ENCODE assay signal across 8 cellular contexts in genomic region chr17:7213895-7214299, GRCh38. TPM values are rescaled to one million over a fixed set of nuclear protein-coding genes. Genes with fewer than 3 reads are reported as not detected.
DNase-seq lines count a peak whose midpoint lies in the region; ATAC-seq and TF ChIP-seq lines count a peak whose summit lies in the region.

No MANE protein-coding gene starts in this region.

- POLR2A ChIA-PET in naive thymus-derived CD4-positive, alpha-beta T cell (lab: Charles Lee), result interaction anchor here (0.9 to 13.7 kb wide), 6 partner anchors 22 to 370 kb away, joined by 4 to 265 read pairs (median 6); partner anchors contain the start of genes ACAP1, DVL2, GABARAP and MPDU1

- peaks cover 35% of the 10 kb centered on the region for H3K79me2 ChIP-seq in fibroblast of lung (ENCODE audit: control insufficient read depth, insufficient read depth, low read length)

- H3K4me1 Mint-ChIP-seq in naive thymus-derived CD4-positive, alpha-beta T cell, result peaks cover 31 to 63% (median 59%) of the 10 kb centered on the region in 7 donors

- no peaks in the 10 kb centered on the region for H3K9me3 ChIP-seq in fibroblast of lung (ENCODE audit: control insufficient read depth, insufficient read depth, low read depth, low read length)
- H3K9me3 ChIP-seq in naive thymus-derived CD4-positive, alpha-beta T cell (ENCODE audit: control insufficient read depth in 2 of 3, low read length in 3 of 3), result no peaks in the 10 kb centered on the region

- intact Hi-C loops in naive thymus-derived CD4-positive, alpha-beta T cell (cut with micrococcal nuclease), result loop anchor here (1.0 to 10.0 kb wide), 12 partner anchors 9 to 631 kb away; partner anchors contain the start of genes DVL2 (in 2 of the 2), EIF5A (in 2 of the 2), ELP5 (in 2 of the 2) and PHF23 (in 2 of the 2)

- no peaks in the 10 kb centered on the region for H3K36me3 ChIP-seq in fibroblast of lung (ENCODE audit: control insufficient read depth, insufficient read depth, low read length)
- H3K36me3 ChIP-seq in naive thymus-derived CD4-positive, alpha-beta T cell (ENCODE audit: control insufficient read depth in 2 of 3, insufficient read depth in 3 of 3, low read length in 3 of 3), result no peaks in the 10 kb centered on the region

- CTCF ChIA-PET in naive thymus-derived CD4-positive, alpha-beta T cell (lab: Charles Lee), result interaction anchor here (1.0 kb wide), 1 partner anchor 29 kb away, joined by 5 read pairs; the partner anchor contains the start of gene GABARAP

- H3K27ac Mint-ChIP-seq in naive thymus-derived CD4-positive, alpha-beta T cell, result peak overlapping the region; percentile 90 to 100 (median 99)

- no peaks in the 10 kb centered on the region for H3K36me3 Mint-ChIP-seq in naive thymus-derived CD4-positive, alpha-beta T cell

- H4K20me1 ChIP-seq in fibroblast of lung (ENCODE audit: control insufficient read depth, extremely low read depth, insufficient read depth, low read length), result no peaks in the 10 kb centered on the region

- H3K27ac ChIP-seq in fibroblast of lung (ENCODE audit: insufficient read depth, low read length), result peak overlapping the region; percentile 89
- H3K27ac ChIP-seq in naive thymus-derived CD4-positive, alpha-beta T cell (ENCODE audit: low read depth, low read length), result peak overlapping the region; percentile 97

- peaks cover 0 to 16% (median 0%) of the 10 kb centered on the region in 5 donors for H3K27me3 Mint-ChIP-seq in naive thymus-derived CD4-positive, alpha-beta T cell

- no peak overlapping the region for H2AFZ ChIP-seq in fibroblast of lung (ENCODE audit: low read length)

- TF ChIP-seq CTCF in HFF-Myc (IDR thresholded peaks at IDR 0.05; ENCODE audit: low read depth, low read length, missing control alignments), result peak; percentile 57
- TF ChIP-seq CTCF in fibroblast of lung (conservative IDR thresholded peaks at IDR 0.05 in 1 of 2, IDR thresholded peaks at IDR 0.05 in 1 of 2; ENCODE audit: low read depth in 1 of 2, low read length in 2 of 2), result peak; percentile 26 to 53

- H3K9ac ChIP-seq in fibroblast of lung (ENCODE audit: insufficient read depth, low read length), result peak overlapping the region; percentile 72

- peak overlapping the region; percentile 63 for H3K4me3 ChIP-seq in HFF-Myc (replicated peaks; ENCODE audit: low read depth, low read length)
- peak overlapping the region; percentile 33 to 78 (median 56) for H3K4me3 ChIP-seq in fibroblast of lung (replicated peaks in 1 of 4; ENCODE audit: control extremely low read depth in 1 of 4, insufficient read depth in 1 of 4, low read depth in 3 of 4, low read length in 4 of 4)
- H3K4me3 ChIP-seq in naive thymus-derived CD4-positive, alpha-beta T cell (ENCODE audit: low read length), result peak overlapping the region; percentile 61

- peak overlapping the region; percentile 76 for H3K4me2 ChIP-seq in fibroblast of lung (ENCODE audit: extremely low read depth, insufficient read depth, low read length)

- peaks cover 10% of the 10 kb centered on the region for H3K4me1 ChIP-seq in fibroblast of lung (ENCODE audit: control insufficient read depth, extremely low read depth, insufficient read depth, low read length)
- H3K4me1 ChIP-seq in naive thymus-derived CD4-positive, alpha-beta T cell (ENCODE audit: control insufficient read depth in 2 of 2, insufficient read depth in 2 of 2, low read length in 2 of 2), result peaks cover 18 to 43% of the 10 kb centered on the region in 2 donors

- peak overlapping the region; percentile 76 to 97 (median 94) for H3K4me3 Mint-ChIP-seq in naive thymus-derived CD4-positive, alpha-beta T cell

- ATAC-seq in naive thymus-derived CD4-positive, alpha-beta T cell, result peak; percentile 19
- ATAC-seq in GM21717 (IDR thresholded peaks at IDR 0.05; ENCODE audit: unreplicated experiment) (no peak), HG03469 (IDR thresholded peaks at IDR 0.05; ENCODE audit: unreplicated experiment) (no peak)

- H3K9me3 Mint-ChIP-seq in naive thymus-derived CD4-positive, alpha-beta T cell, result peaks cover 0 to 4% (median 0%) of the 10 kb centered on the region in 11 donors

- H3K27me3 ChIP-seq in fibroblast of lung (ENCODE audit: control insufficient read depth, insufficient read depth, low read length), result no peaks in the 10 kb centered on the region
- no peaks in the 10 kb centered on the region for H3K27me3 ChIP-seq in naive thymus-derived CD4-positive, alpha-beta T cell (ENCODE audit: control insufficient read depth in 2 of 2, insufficient read depth in 2 of 2, low read length in 2 of 2)

- DNase-seq in COLO829 (ENCODE audit: low spot score), result peak; percentile 80
- DNase-seq in HFF-Myc (ENCODE audit: extremely low read depth, low read depth), result peak; percentile 57
- peak; percentile 96 for DNase-seq in NCI-H2227 treated with DMSO at 0.1 percent for 48 hours (lab: John Stamatoyannopoulos, UW)
- DNase-seq in activated CD4-positive, alpha-beta T cell treated with anti-CD3 and anti-CD28 coated beads, Interleukin-2, amount 50 U/mL, for 1 hour, result peak; percentile 81
- DNase-seq in fibroblast of lung (ENCODE audit: low read depth in 2 of 2), result peak; percentile 77 to 87
- DNase-seq in naive thymus-derived CD4-positive, alpha-beta T cell, result peak in 4 of 9 donors; percentile 73 to 92 (median 80)

RNA-seq across cellular contexts. Expression of gene DLG4, which starts 5.7 kb away (rescaled TPM):
- total RNA-seq in fibroblast of lung, result 12.6 and 22.0 TPM in 2 replicates
- polyA plus RNA-seq in fibroblast of lung, result 11.3 and 14.2 TPM in 2 replicates
- 12.9 and 16.0 TPM in 2 replicates for polyA plus RNA-seq in fibroblast of lung (2012)
- 25.9 and 29.9 TPM in 2 replicates for polyA minus RNA-seq in fibroblast of lung (ENCODE audit: low replicate concordance)
- total RNA-seq in naive thymus-derived CD4-positive, alpha-beta T cell, result 10 to 100 TPM; 10.9 to 25.4 (median 16.5) TPM
- polyA plus RNA-seq in naive thymus-derived CD4-positive, alpha-beta T cell, result under 1 TPM; 0.26 to 0.83 TPM

RNA-seq across cellular contexts. Expression of gene ACADVL, which starts 5.8 kb away (rescaled TPM):
- 185 and 313 TPM in 2 replicates for total RNA-seq in fibroblast of lung
- polyA plus RNA-seq in fibroblast of lung, result 129 and 143 TPM in 2 replicates
- polyA plus RNA-seq in fibroblast of lung (2012), result 193 and 213 TPM in 2 replicates
- polyA minus RNA-seq in fibroblast of lung (ENCODE audit: low replicate concordance), result 320 and 330 TPM in 2 replicates
- total RNA-seq in naive thymus-derived CD4-positive, alpha-beta T cell, result 100 to 1,000 TPM; 287 to 390 (median 339) TPM
- 10 to 100 TPM; 75.3 to 88.4 TPM for polyA plus RNA-seq in naive thymus-derived CD4-positive, alpha-beta T cell

RNA-seq across cellular contexts. Expression of gene DVL2, which starts 20.4 kb away (rescaled TPM):
- 91.8 and 95.8 TPM in 2 replicates for total RNA-seq in fibroblast of lung
- polyA plus RNA-seq in fibroblast of lung, result 8.1 and 8.6 TPM in 2 replicates
- polyA plus RNA-seq in fibroblast of lung (2012), result 34.1 and 36.8 TPM in 2 replicates
- polyA minus RNA-seq in fibroblast of lung (ENCODE audit: low replicate concordance), result 70.9 and 73.8 TPM in 2 replicates
- total RNA-seq in naive thymus-derived CD4-positive, alpha-beta T cell, result 10 to 100 TPM; 51.2 to 91.5 (median 52.3) TPM
- 10 to 100 TPM; 15.1 to 31.1 TPM for polyA plus RNA-seq in naive thymus-derived CD4-positive, alpha-beta T cell

RNA-seq across cellular contexts. Expression of gene PHF23, which starts 25.4 kb away (rescaled TPM):
- total RNA-seq in fibroblast of lung, result 41.6 and 45.4 TPM in 2 replicates
- 46.6 and 48.7 TPM in 2 replicates for polyA plus RNA-seq in fibroblast of lung
- polyA plus RNA-seq in fibroblast of lung (2012), result 47.2 and 48.1 TPM in 2 replicates
- polyA minus RNA-seq in fibroblast of lung (ENCODE audit: low replicate concordance), result 52.1 and 77.2 TPM in 2 replicates
- 10 to 100 TPM; 12.3 to 58.7 (median 55.2) TPM for total RNA-seq in naive thymus-derived CD4-positive, alpha-beta T cell
- polyA plus RNA-seq in naive thymus-derived CD4-positive, alpha-beta T cell, result 10 to 100 TPM; 16.0 to 41.3 TPM

RNA-seq across cellular contexts. Expression of gene GABARAP, which starts 28.4 kb away (rescaled TPM):
- total RNA-seq in fibroblast of lung, result 173 and 224 TPM in 2 replicates
- polyA plus RNA-seq in fibroblast of lung, result 978 and 1,154 TPM in 2 replicates
- polyA plus RNA-seq in fibroblast of lung (2012), result 670 and 826 TPM in 2 replicates
- 530 and 737 TPM in 2 replicates for polyA minus RNA-seq in fibroblast of lung (ENCODE audit: low replicate concordance)
- 100 to 1,000 TPM; 214 to 427 (median 286) TPM for total RNA-seq in naive thymus-derived CD4-positive, alpha-beta T cell
- 100 to 1,000 TPM; 656 to 950 TPM for polyA plus RNA-seq in naive thymus-derived CD4-positive, alpha-beta T cell
